10 cellular contexts compared by ENCODE assay signal in the genomic region with DNA sequence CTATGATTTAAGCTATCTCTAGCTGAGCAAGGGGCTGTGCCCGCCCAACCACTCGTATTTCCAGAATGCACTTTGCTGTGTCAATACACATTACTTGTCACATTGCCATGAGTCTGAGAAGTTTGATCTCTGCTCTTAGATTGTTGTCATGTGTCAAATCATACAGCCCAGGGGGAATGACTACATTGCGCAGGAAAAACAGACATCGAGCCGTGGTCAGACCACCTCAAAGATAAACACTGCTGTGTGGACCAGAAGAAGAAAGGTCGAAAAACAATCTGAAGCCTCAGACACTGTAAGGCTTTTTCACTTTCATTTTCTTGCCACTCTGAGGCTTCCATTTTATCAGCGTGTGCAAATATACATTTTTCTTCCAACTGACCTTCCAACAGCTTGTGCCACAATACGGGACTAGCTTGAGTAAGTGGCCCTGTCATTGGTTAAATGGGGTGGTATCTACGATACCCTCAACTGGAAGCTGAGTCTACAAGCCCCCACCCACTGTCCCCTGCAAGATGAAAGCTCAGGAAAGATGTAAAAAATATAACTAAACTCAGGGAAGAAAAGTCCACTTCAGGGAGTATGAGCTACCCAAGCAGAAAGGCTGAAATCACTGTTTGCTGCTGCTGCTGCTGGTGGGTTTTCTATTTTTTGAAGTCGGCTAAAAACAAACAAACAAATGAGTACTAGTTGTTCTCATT.
DNase-seq lines count a peak whose midpoint lies in the region; ATAC-seq and TF ChIP-seq lines count a peak whose summit lies in the region.
"Had no signal": no experiment of that assay in that cellular context is flagged by ENCODE, and none has a peak within 500 bp of the region (broad histone marks: within the 10 kb centered on the region; RNA-seq: fewer than 3 reads in every experiment).

No MANE protein-coding gene starts in this region.

- no peak overlapping the region for H2BK12ac ChIP-seq in mesenchymal stem cell (ENCODE audit: low read length in 2 of 2)

- H2BK120ac ChIP-seq in mesenchymal stem cell (ENCODE audit: low read depth, low read length) = no peak overlapping the region

- H3K9me3 ChIP-seq in mesenchymal stem cell (ENCODE audit: control insufficient read depth, low read length) (no peaks in the 10 kb centered on the region), upper lobe of right lung (no peaks in the 10 kb centered on the region)

- H2AK5ac ChIP-seq in mesenchymal stem cell (ENCODE audit: low read length, severe bottlenecking) = no peak overlapping the region

- H3K27ac Mint-ChIP-seq in T-helper 2 cell treated with Interferon-gamma antibody and Interleukin-4, amounts not matched to agents 5 μg/mL and 100 μg/mL, for 36 hours = peak overlapping the region; percentile 15
- H3K27ac Mint-ChIP-seq: activated naive CD4-positive, alpha-beta T cell treated with anti-CD3 and anti-CD28 coated beads for 36 hours had no signal

- no peak overlapping the region for H2AFZ ChIP-seq in mesenchymal stem cell (ENCODE audit: low read depth, low read length)

- ATAC-seq in upper lobe of right lung = peak; percentile 54

- H2BK15ac ChIP-seq in mesenchymal stem cell (ENCODE audit: low read depth, poor library complexity, severe bottlenecking) = no peak overlapping the region

- no peaks in the 10 kb centered on the region for H3K9me3 Mint-ChIP-seq in T-helper 2 cell treated with Interferon-gamma antibody and Interleukin-4, amounts not matched to agents 5 μg/mL and 100 μg/mL, for 36 hours

- no peaks in the 10 kb centered on the region for H3K27me3 Mint-ChIP-seq in T-helper 2 cell treated with Interferon-gamma antibody and Interleukin-4, amounts not matched to agents 5 μg/mL and 100 μg/mL, for 36 hours (ENCODE audit: low read depth)

- H3K18ac ChIP-seq in mesenchymal stem cell (ENCODE audit: low read depth in 1 of 2, low read length in 2 of 2) = peak overlapping the region in 1 of 2 experiments; percentile 5

- H3K9ac ChIP-seq in mesenchymal stem cell (ENCODE audit: low read length) = peak overlapping the region; percentile 88

- no peak overlapping the region for H3K4ac ChIP-seq in mesenchymal stem cell (ENCODE audit: low read depth in 1 of 2, low read length in 2 of 2)

- no peak overlapping the region for H3K14ac ChIP-seq in mesenchymal stem cell (ENCODE audit: low read length in 2 of 2)

- peaks cover 7% of the 10 kb centered on the region for H3K4me1 ChIP-seq in mesenchymal stem cell (ENCODE audit: control insufficient read depth, insufficient read depth, low read depth, low read length)
- H3K4me1 ChIP-seq in upper lobe of right lung = no peaks in the 10 kb centered on the region

- DNase-seq in T-helper 2 cell treated with Interferon-gamma antibody and Interleukin-4, amounts not matched to agents 5 μg/mL and 100 μg/mL, for 36 hours (ENCODE audit: low spot score) = no peak
- DNase-seq in T-helper 2 cell (no peak), cardiac fibroblast (ENCODE audit: low read depth in 2 of 2) (peak; percentile 38 to 61), mesenchymal stem cell (peak; percentile 60), upper lobe of right lung (no peak), NOMO-1 (lab: John Stamatoyannopoulos, UW; ENCODE audit: unreplicated experiment in 2 of 2) (no peak), superior temporal gyrus (ENCODE audit: extremely low spot score) (no peak)
- no peak for DNase-seq in activated effector memory CD4-positive, alpha-beta T cell treated with anti-CD3 and anti-CD28 coated beads, Interleukin-2, amount 50 U/mL, for 16 hours
- DNase-seq: stimulated activated naive CD4-positive, alpha-beta T cell had no signal

- TF ChIP-seq CTCF in cardiac fibroblast (IDR thresholded peaks at IDR 0.05; ENCODE audit: low read depth, low read length) (no peak), upper lobe of right lung (IDR thresholded peaks at IDR 0.05) (no peak)

- no peaks in the 10 kb centered on the region for H3K79me1 ChIP-seq in mesenchymal stem cell (replicated peaks; ENCODE audit: low read length, poor library complexity, severe bottlenecking)

- intact Hi-C loops in upper lobe of right lung (cut with DNase I) = no loop called here

- H2BK5ac ChIP-seq in mesenchymal stem cell (ENCODE audit: low read depth, low read length, poor library complexity, severe bottlenecking) = no peak overlapping the region

- H3K4me2 ChIP-seq in mesenchymal stem cell (ENCODE audit: low read length, poor library complexity, severe bottlenecking) = peak overlapping the region; percentile 8

- no peak overlapping the region for H3K23ac ChIP-seq in mesenchymal stem cell (ENCODE audit: low read length in 2 of 2)

- H3K36me3 Mint-ChIP-seq in T-helper 2 cell treated with Interferon-gamma antibody and Interleukin-4, amounts not matched to agents 5 μg/mL and 100 μg/mL, for 36 hours (ENCODE audit: low read depth) = no peaks in the 10 kb centered on the region

- H4K8ac ChIP-seq in mesenchymal stem cell (ENCODE audit: low read length) = no peak overlapping the region

- 41% methylated on average over 7 of the region's 10 CpGs for WGBS in mesenchymal stem cell

- H4K91ac ChIP-seq in mesenchymal stem cell (ENCODE audit: low read length) = no peak overlapping the region

- peak overlapping the region in 1 of 2 donors; percentile 31 for H3K4me3 ChIP-seq in cardiac fibroblast (replicated peaks in 1 of 2; ENCODE audit: low read depth in 2 of 2, low read length in 2 of 2)
- peak overlapping the region in 1 of 2 experiments; percentile 69 for H3K4me3 ChIP-seq in mesenchymal stem cell (ENCODE audit: insufficient read depth in 1 of 2, low read depth in 1 of 2, low read length in 2 of 2)
- peak overlapping the region; percentile 47 for H3K4me3 ChIP-seq in upper lobe of right lung

- H3K4me1 Mint-ChIP-seq in T-helper 2 cell treated with Interferon-gamma antibody and Interleukin-4, amounts not matched to agents 5 μg/mL and 100 μg/mL, for 36 hours (ENCODE audit: low read depth) = no peaks in the 10 kb centered on the region

- peaks cover 0 to 9% of the 10 kb centered on the region in 2 experiments for H3K27me3 ChIP-seq in mesenchymal stem cell (ENCODE audit: control insufficient read depth in 1 of 2, insufficient read depth in 1 of 2, low read length in 2 of 2)
- H3K27me3 ChIP-seq in upper lobe of right lung = no peaks in the 10 kb centered on the region

- H3K4me3 Mint-ChIP-seq in T-helper 2 cell treated with Interferon-gamma antibody and Interleukin-4, amounts not matched to agents 5 μg/mL and 100 μg/mL, for 36 hours = no peak overlapping the region
- H3K4me3 Mint-ChIP-seq: activated naive CD4-positive, alpha-beta T cell treated with anti-CD3 and anti-CD28 coated beads for 36 hours had no signal

- H3K36me3 ChIP-seq in mesenchymal stem cell (ENCODE audit: control insufficient read depth in 1 of 2, insufficient read depth in 2 of 2, low read depth in 1 of 2, low read length in 2 of 2) (no peaks in the 10 kb centered on the region), upper lobe of right lung (no peaks in the 10 kb centered on the region)

- no peak overlapping the region for H3K27ac ChIP-seq in mesenchymal stem cell (ENCODE audit: low read length, poor library complexity, severe bottlenecking)
- H3K27ac ChIP-seq in upper lobe of right lung = peak overlapping the region; percentile 56

Comparison
In these comparisons a context has a peak if more than half of its experiments do, and no peak if none do; other contexts are left out.
1. DNase-seq: peak in cardiac fibroblast (2 of 2) and mesenchymal stem cell (single experiment); none in T-helper 2 cell treated with Interferon-gamma antibody and Interleukin-4, amounts not matched to agents 5 μg/mL and 100 μg/mL, for 36 hours (single experiment), T-helper 2 cell (0 of 5), upper lobe of right lung (single experiment), activated effector memory CD4-positive, alpha-beta T cell treated with anti-CD3 and anti-CD28 coated beads, Interleukin-2, amount 50 U/mL, for 16 hours (single experiment), NOMO-1 (0 of 2) and superior temporal gyrus (single experiment).